Comparison of ENCODE assay signal across 15 cellular contexts in genomic region chr1:183514235-183514634, GRCh38.
"Had no signal": no experiment of that assay in that cellular context is flagged by ENCODE, and none has a peak within 500 bp of the region (broad histone marks: within the 10 kb centered on the region; RNA-seq: fewer than 3 reads in every experiment).

No MANE protein-coding gene starts in this region.

- H3K9me3 ChIP-seq: psoas muscle, right lobe of liver, upper lobe of left lung had no signal

- H3K4me3 Mint-ChIP-seq: activated CD4-positive, alpha-beta T cell treated with anti-CD3 and anti-CD28 coated beads, Interleukin-2, amount 10 ng/mL, durations not matched to agents 7 days and 5 days; activated naive CD4-positive, alpha-beta T cell treated with anti-CD3 and anti-CD28 coated beads for 36 hours; activated T-helper 17 cell treated with anti-CD3 and anti-CD28 coated beads, Interleukin-2, amount 50 U/mL, for 72 hours; dendritic cell treated with granulocyte-macrophage colony-stimulating factor and Interleukin-4, amounts not matched to agents 40 ng/mL and 50 ng/mL, for 4 days; memory B cell; natural killer cell treated with Interleukin-12 subunit alpha and Interleukin-12 subunit beta and Interleukin-15 and Interleukin-18, amount 100 ng/mL, for 72 hours; T-helper 1 cell treated with Interleukin-12 subunit alpha and Interleukin-12 subunit beta and Interleukin-4 antibody, amounts not matched to agents 30 μg/mL and 1 μg/mL, for 36 hours; WTC11 had no signal

- DNase-seq: activated CD4-positive, alpha-beta T cell treated with anti-CD3 and anti-CD28 coated beads, Interleukin-2, amount 10 ng/mL, durations not matched to agents 7 days and 5 days; activated naive CD4-positive, alpha-beta T cell treated with anti-CD3 and anti-CD28 coated beads for 36 hours; activated T-cell treated with anti-CD3 and anti-CD28 coated beads for 4 hours; occipital lobe; psoas muscle; right lobe of liver; stimulated activated CD4-positive, alpha-beta T cell treated with anti-CD3 and anti-CD28 coated beads, Interleukin-12 subunit alpha, Interleukin-12 subunit beta, amount 100 ng/mL, for 4 hours; stimulated activated naive CD4-positive, alpha-beta T cell treated with Interleukin-2 at 50 U/mL for 16 hours; upper lobe of left lung had no signal

- H3K27ac ChIP-seq: psoas muscle, right lobe of liver, upper lobe of left lung had no signal

- H3K27me3 Mint-ChIP-seq: activated CD4-positive, alpha-beta T cell treated with anti-CD3 and anti-CD28 coated beads, Interleukin-2, amount 10 ng/mL, durations not matched to agents 7 days and 5 days; activated T-helper 17 cell treated with anti-CD3 and anti-CD28 coated beads, Interleukin-2, amount 50 U/mL, for 72 hours; dendritic cell treated with granulocyte-macrophage colony-stimulating factor and Interleukin-4, amounts not matched to agents 40 ng/mL and 50 ng/mL, for 4 days; memory B cell; natural killer cell treated with Interleukin-12 subunit alpha and Interleukin-12 subunit beta and Interleukin-15 and Interleukin-18, amount 100 ng/mL, for 72 hours had no signal

- H3K27ac Mint-ChIP-seq: activated naive CD4-positive, alpha-beta T cell treated with anti-CD3 and anti-CD28 coated beads for 36 hours; dendritic cell treated with granulocyte-macrophage colony-stimulating factor and Interleukin-4, amounts not matched to agents 40 ng/mL and 50 ng/mL, for 4 days; memory B cell; natural killer cell treated with Interleukin-12 subunit alpha and Interleukin-12 subunit beta and Interleukin-15 and Interleukin-18, amount 100 ng/mL, for 72 hours; T-helper 1 cell treated with Interleukin-12 subunit alpha and Interleukin-12 subunit beta and Interleukin-4 antibody, amounts not matched to agents 30 μg/mL and 1 μg/mL, for 36 hours; WTC11 had no signal

- H3K27me3 ChIP-seq: right lobe of liver, upper lobe of left lung had no signal

- H3K4me3 ChIP-seq: psoas muscle, right lobe of liver, upper lobe of left lung had no signal

- H3K9me3 Mint-ChIP-seq: activated CD4-positive, alpha-beta T cell treated with anti-CD3 and anti-CD28 coated beads, Interleukin-2, amount 10 ng/mL, durations not matched to agents 7 days and 5 days; activated naive CD4-positive, alpha-beta T cell treated with anti-CD3 and anti-CD28 coated beads for 36 hours; activated T-helper 17 cell treated with anti-CD3 and anti-CD28 coated beads, Interleukin-2, amount 50 U/mL, for 72 hours; dendritic cell treated with granulocyte-macrophage colony-stimulating factor and Interleukin-4, amounts not matched to agents 40 ng/mL and 50 ng/mL, for 4 days; memory B cell; natural killer cell treated with Interleukin-12 subunit alpha and Interleukin-12 subunit beta and Interleukin-15 and Interleukin-18, amount 100 ng/mL, for 72 hours; T-helper 1 cell treated with Interleukin-12 subunit alpha and Interleukin-12 subunit beta and Interleukin-4 antibody, amounts not matched to agents 30 μg/mL and 1 μg/mL, for 36 hours; WTC11 had no signal
